Comparison of ENCODE assay signal across 24 cellular contexts in the genomic region with DNA sequence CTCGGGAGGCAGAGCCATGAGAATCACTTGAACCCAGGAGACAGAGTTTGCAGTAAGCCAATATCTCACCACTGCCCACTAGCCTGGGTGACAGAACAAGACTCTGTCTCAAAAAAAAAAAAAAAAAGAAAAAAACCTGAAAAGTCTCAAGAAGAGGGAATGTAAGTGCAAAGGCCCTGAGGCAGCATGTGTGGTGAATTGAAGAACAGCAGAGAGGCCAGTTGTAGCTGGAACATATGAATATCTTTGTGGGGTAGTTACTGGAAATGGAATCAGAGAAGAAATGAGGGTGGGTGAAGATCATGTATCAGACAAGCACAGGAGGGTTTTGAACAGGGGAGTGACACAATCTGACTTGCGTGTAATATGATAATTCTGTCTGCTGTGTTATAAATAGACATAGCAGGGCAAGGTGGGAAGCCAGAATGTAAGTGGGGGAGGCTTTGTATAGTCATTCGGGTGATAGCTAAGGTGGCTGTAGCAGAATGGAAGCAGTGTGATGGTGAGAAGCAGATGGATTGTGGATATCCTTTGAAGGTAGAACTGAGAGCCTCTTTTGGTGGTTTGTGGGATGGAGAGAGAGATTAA. TPM values are rescaled to one million over a fixed set of nuclear protein-coding genes. Genes with fewer than 3 reads are reported as not detected.
DNase-seq lines count a peak whose midpoint lies in the region; ATAC-seq, FAIRE-seq and TF ChIP-seq lines count a peak whose summit lies in the region.
"Had no signal": no experiment of that assay in that cellular context is flagged by ENCODE, and none has a peak within 500 bp of the region (broad histone marks: within the 10 kb centered on the region; RNA-seq: fewer than 3 reads in every experiment).

No MANE protein-coding gene starts in this region.

- peaks cover 3% of the 10 kb centered on the region for H3K36me3 Mint-ChIP-seq in activated CD4-positive, alpha-beta T cell treated with anti-CD3 and anti-CD28 coated beads, Interleukin-2, amount 10 ng/mL, durations not matched to agents 24 days and 14 days (ENCODE audit: low read depth)

- no peak overlapping the region for H3K4me3 Mint-ChIP-seq in activated CD4-positive, alpha-beta T cell treated with anti-CD3 and anti-CD28 coated beads, Interleukin-2, amount 10 ng/mL, durations not matched to agents 24 days and 14 days
- H3K4me3 Mint-ChIP-seq: CD14-positive monocyte; CD4-positive, alpha-beta memory T cell; CD8-positive, alpha-beta memory T cell had no signal

- no peak for TF ChIP-seq RAD21 in K562 (CRISPR knock-in tag; conservative IDR thresholded peaks at IDR 0.05 in 1 of 2, IDR thresholded peaks at IDR 0.05 in 1 of 2)

- H3K9me1 ChIP-seq in K562 (ENCODE audit: control insufficient read depth, insufficient read depth, low read length) = no peaks in the 10 kb centered on the region

- intact Hi-C loops in activated CD4-positive, alpha-beta T cell treated with anti-CD3 and anti-CD28 coated beads, Interleukin-2, amount 10 ng/mL, durations not matched to agents 24 days and 14 days (cut with micrococcal nuclease) = no loop called here
- intact Hi-C loops in K562 (cut with micrococcal nuclease) = no loop called here

- no peak for FAIRE-seq in K562 (lab: Jason Lieb, UNC)
- FAIRE-seq: A549, G401.6, GM12891, GM19239 had no signal

- no peaks in the 10 kb centered on the region for H3K4me1 ChIP-seq in HEK293 (ENCODE audit: control insufficient read depth, insufficient read depth, low read length)
- peaks cover 0 to 2% of the 10 kb centered on the region in 2 experiments; a peak in 1 of 5 replicates for H3K4me1 ChIP-seq in K562 (replicated peaks in 1 of 2; ENCODE audit: control insufficient read depth in 2 of 2, insufficient read depth in 2 of 2, low read length in 2 of 2)
- H3K4me1 ChIP-seq: A549, BE2C had no signal

- H3K27ac Mint-ChIP-seq in activated CD4-positive, alpha-beta T cell treated with anti-CD3 and anti-CD28 coated beads, Interleukin-2, amount 10 ng/mL, durations not matched to agents 24 days and 14 days = no peak overlapping the region
- H3K27ac Mint-ChIP-seq: CD14-positive monocyte; CD4-positive, CD25-positive, alpha-beta regulatory T cell; CD8-positive, alpha-beta memory T cell had no signal

- peak; percentile 36 for DNase-seq in activated CD4-positive, alpha-beta T cell treated with anti-CD3 and anti-CD28 coated beads, Interleukin-2, amount 10 ng/mL, durations not matched to agents 24 days and 14 days
- no peak for DNase-seq in activated CD4-positive, alpha-beta T cell treated with anti-CD3 and anti-CD28 coated beads, Interleukin-2, amount 50 U/mL, for 1 hour
- DNase-seq in K562 (ENCODE audit: extremely low read depth in 1 of 4, low spot score in 3 of 4) = peak in 1 of 4 experiments; percentile 18
- DNase-seq in DMS53 treated with DMSO at 0.1 percent for 48 hours (lab: John Stamatoyannopoulos, UW; ENCODE audit: unreplicated experiment) = no peak
- DNase-seq in stimulated activated CD4-positive, alpha-beta T cell treated with anti-CD3 and anti-CD28 coated beads, Interleukin-4, amount 100 ng/mL, for 1 hour = no peak
- DNase-seq: BE2C; C1 segment of cervical spinal cord; CD4-positive, alpha-beta memory T cell; CD4-positive, CD25-positive, alpha-beta regulatory T cell; CD8-positive, alpha-beta memory T cell; COR-L47; DMS 273 treated with DMSO at 0.1 percent for 48 hours; DMS153; DMS53; DMS79 treated with DMSO at 0.1 percent for 48 hours; GF-D8 had no signal

- 21% methylated on average over 3 of the region's 3 CpGs for WGBS in K562 (ENCODE audit: insufficient coverage, low coverage, missing lambda C conversion rate)

- POLR2A ChIA-PET in HEK293 (lab: Yijun Ruan, JAX) (no interaction called here), K562 (lab: Yijun Ruan, JAX) (no interaction called here)

- no peak for TF ChIP-seq POLR2A in K562 (conservative IDR thresholded peaks at IDR 0.05)

- CTCF ChIA-PET in HEK293 (lab: Yijun Ruan, JAX) = interaction anchor here (0.6 kb wide), 1 partner anchor 22 kb away, joined by 3 read pairs; no protein-coding TSS in a partner anchor
- CTCF ChIA-PET in K562 (lab: Yijun Ruan, JAX; ENCODE audit: low intra/inter-chr PET ratio) = interaction anchor here (0.7 kb wide), 1 partner anchor 40 kb away, joined by 7 read pairs; no protein-coding TSS in a partner anchor

- H3K27ac ChIP-seq in HEK293 (ENCODE audit: extremely low read depth, low read depth, low read length) = no peak overlapping the region
- H3K27ac ChIP-seq in K562 (ENCODE audit: extremely low read depth, low read depth, low read length) = no peak overlapping the region
- H3K27ac ChIP-seq: 22Rv1, A549, BLaER1 had no signal

- H3K9me3 Mint-ChIP-seq in activated CD4-positive, alpha-beta T cell treated with anti-CD3 and anti-CD28 coated beads, Interleukin-2, amount 10 ng/mL, durations not matched to agents 24 days and 14 days = peaks cover 3% of the 10 kb centered on the region

- H3K27me3 ChIP-seq in K562 (ENCODE audit: control insufficient read depth in 2 of 2, insufficient read depth in 2 of 2, low read length in 2 of 2) = no peaks in the 10 kb centered on the region
- H3K27me3 ChIP-seq: BE2C, BLaER1 had no signal

- no peak for TF ChIP-seq EP300 in K562 (IDR thresholded peaks at IDR 0.05; ENCODE audit: low read length)

- H3K9ac ChIP-seq in K562 (ENCODE audit: insufficient read depth in 1 of 2, low read depth in 2 of 2, low read length in 2 of 2) = no peak overlapping the region
- H3K9ac ChIP-seq: BLaER1 had no signal

- H3K4me3 ChIP-seq in HEK293 (ENCODE audit: low read depth, low read length) (no peak overlapping the region), K562 (no peak overlapping the region)
- H3K4me3 ChIP-seq: A549, BLaER1 had no signal

- no peaks in the 10 kb centered on the region for H4K20me1 ChIP-seq in K562 (replicated peaks; ENCODE audit: control insufficient read depth, insufficient read depth, low read length)
- H4K20me1 ChIP-seq: BLaER1 had no signal

- in situ Hi-C loops in K562 (cut with MboI) = no loop called here

- TF ChIP-seq CTCF in HEK293 (tag by site-specific recombination; IDR thresholded peaks at IDR 0.05) (no peak), K562 (IDR thresholded peaks at IDR 0.05 in 2 of 3, conservative IDR thresholded peaks at IDR 0.05 in 1 of 3; ENCODE audit: insufficient read depth in 2 of 3, low read depth in 1 of 3, low read length in 3 of 3) (no peak)

- H3K36me3 ChIP-seq in HEK293 (ENCODE audit: control insufficient read depth in 2 of 2, insufficient read depth in 1 of 2, low read length in 2 of 2) (no peaks in the 10 kb centered on the region), K562 (ENCODE audit: control insufficient read depth, insufficient read depth, low read length) (no peaks in the 10 kb centered on the region)
- H3K36me3 ChIP-seq: BE2C, BLaER1 had no signal

- no peaks in the 10 kb centered on the region for H3K79me2 ChIP-seq in K562 (ENCODE audit: control insufficient read depth, insufficient read depth, low read length)

- H3K9me3 ChIP-seq in HEK293 (ENCODE audit: control insufficient read depth, insufficient read depth, low read depth, low read length) (no peaks in the 10 kb centered on the region), K562 (replicated peaks; ENCODE audit: control insufficient read depth, insufficient read depth, low read depth, low read length) (no peaks in the 10 kb centered on the region)
- H3K9me3 ChIP-seq: A549, BE2C, BLaER1 had no signal

- H3K27me3 Mint-ChIP-seq in activated CD4-positive, alpha-beta T cell treated with anti-CD3 and anti-CD28 coated beads, Interleukin-2, amount 10 ng/mL, durations not matched to agents 24 days and 14 days = no peaks in the 10 kb centered on the region
- H3K27me3 Mint-ChIP-seq: CD4-positive, alpha-beta memory T cell; CD4-positive, CD25-positive, alpha-beta regulatory T cell had no signal

- no TSS peak for BruUV-seq in K562 (replicated peaks; lab: Mats Ljungman, UMichigan)

- H3K4me2 ChIP-seq in K562 (ENCODE audit: insufficient read depth, low read length) = no peak overlapping the region
- H3K4me2 ChIP-seq: A549, BLaER1 had no signal

- no peaks in the 10 kb centered on the region for H3K4me1 Mint-ChIP-seq in activated CD4-positive, alpha-beta T cell treated with anti-CD3 and anti-CD28 coated beads, Interleukin-2, amount 10 ng/mL, durations not matched to agents 24 days and 14 days
- H3K4me1 Mint-ChIP-seq: CD14-positive monocyte had no signal

- H2AFZ ChIP-seq in K562 (ENCODE audit: low read depth, low read length) = no peak overlapping the region

- no peak for ATAC-seq in K562
- ATAC-seq: A549 had no signal

TF ChIP-seq in HEK293, 187 proteins besides CTCF, POLR2A, EP300 and RAD21 (continues in another document):
- no peak for TF ChIP-seq PRDM1 (tag by site-specific recombination; IDR thresholded peaks at IDR 0.05)
- no peak for TF ChIP-seq ZNF138 (tag by site-specific recombination; IDR thresholded peaks at IDR 0.05; ENCODE audit: borderline replicate concordance)
- no peak for TF ChIP-seq ZNF23 (tag by site-specific recombination; IDR thresholded peaks at IDR 0.05; ENCODE audit: borderline replicate concordance)

TF ChIP-seq in K562, 482 proteins besides CTCF, POLR2A, EP300 and RAD21 (continues in another document):
- TF ChIP-seq SAFB (IDR thresholded peaks at IDR 0.05; ENCODE audit: borderline replicate concordance, low read depth, low read length) (no peak), BHLHE40 (IDR thresholded peaks at IDR 0.05; ENCODE audit: low read length) (no peak)

RNA-seq across cellular contexts. Expression of gene ITGA8, which starts 45.2 kb away (rescaled TPM):
- total RNA-seq in activated CD4-positive, alpha-beta T cell treated with anti-CD3 and anti-CD28 coated beads, Interleukin-2, amount 10 ng/mL, durations not matched to agents 24 days and 14 days = not detected in 2 replicates
- not detected in 2 replicates for total RNA-seq in K562 (2011; cell fraction: chromatin; rRNA removed; ENCODE audit: low replicate concordance)
- total RNA-seq in K562 (2011; cell fraction: nucleolus; rRNA removed) = not detected in 2 replicates
- not detected in 2 replicates for total RNA-seq in K562 (2011; cell fraction: nucleoplasm; rRNA removed)
- 0.05 TPM in 1 of 2 replicates, not detected in the other for total RNA-seq in K562 (2014; rRNA removed)
- total RNA-seq in K562 (2014; rRNA removed; fragmentation: Illumina TruSeq; extraction: Trizol) = not detected in 2 replicates
- not detected in 2 replicates for total RNA-seq in K562 (2015; rRNA removed; fragmentation: Illumina TruSeq; extraction: Trizol)
- 0.20 TPM in 1 of 2 replicates, not detected in the other for total RNA-seq in K562 (2021)
- polyA plus RNA-seq in K562 (2011; rRNA removed) = 0.01 TPM in 1 of 2 replicates, not detected in the other
- not detected in 2 replicates for polyA plus RNA-seq in K562 (2011; cell fraction: cytosol; rRNA removed)
- polyA plus RNA-seq in K562 (2011; cell fraction: nucleus; rRNA removed) = not detected in 2 replicates
- polyA plus RNA-seq in K562 (2012) = 0.01 and 0.03 TPM in 2 replicates
- not detected in 2 replicates for polyA plus RNA-seq in K562 (2014; fragmentation: Illumina TruSeq; extraction: Trizol)
- under 1 TPM in 1 of 2 experiments, not detected in 1; 0.07 TPM for polyA plus RNA-seq in K562 (2014; fragmentation: Nextera tagmentation; extraction: Ambion mirVana)
- polyA plus RNA-seq in K562 (2014; rRNA removed) = 0.04 TPM in 1 of 2 replicates, not detected in the other
- not detected in 2 replicates for polyA minus RNA-seq in K562 (2011; rRNA and poly(A)+ RNA removed)
- polyA minus RNA-seq in K562 (2011; cell fraction: cytosol; rRNA and poly(A)+ RNA removed) = not detected in 2 replicates
- under 0.01 TPM in 1 of 2 replicates, not detected in the other for polyA minus RNA-seq in K562 (2011; cell fraction: nucleus; rRNA and poly(A)+ RNA removed)
- total RNA-seq: CD4-positive, alpha-beta memory T cell; CD4-positive, CD25-positive, alpha-beta regulatory T cell; CD8-positive, alpha-beta memory T cell had no signal
- polyA plus RNA-seq: CD14-positive monocyte; CD4-positive, alpha-beta memory T cell; CD4-positive, CD25-positive, alpha-beta regulatory T cell; CD8-positive, alpha-beta memory T cell had no signal
